ENCODE assay signal across 8 cellular contexts in the genomic region with DNA sequence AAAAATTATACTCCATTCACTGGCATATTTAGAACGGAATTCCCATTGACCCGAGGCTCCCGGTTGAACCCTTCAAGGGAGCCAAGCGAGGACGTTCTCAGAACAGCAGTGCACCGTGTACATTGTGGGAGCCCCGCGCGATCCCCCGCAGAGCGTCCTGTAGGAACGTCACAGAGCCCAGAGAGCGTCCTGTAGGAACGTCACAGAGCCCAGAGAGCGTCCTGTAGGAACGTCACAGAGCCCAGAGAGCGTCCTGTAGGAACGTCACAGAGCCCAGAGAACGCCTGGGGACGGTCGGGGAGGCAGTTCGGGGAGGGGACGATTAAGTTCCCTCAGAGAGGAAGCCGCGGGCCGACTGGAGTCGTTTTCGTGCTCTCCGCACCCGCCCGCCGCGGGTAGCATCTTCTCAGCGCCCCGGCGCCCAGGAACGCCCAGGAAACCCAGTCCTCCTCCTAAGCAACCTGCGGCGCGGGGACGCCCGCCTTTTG. TPM values are rescaled to one million over a fixed set of nuclear protein-coding genes. Genes with fewer than 3 reads are reported as not detected.
DNase-seq lines count a peak whose midpoint lies in the region; ATAC-seq and TF ChIP-seq lines count a peak whose summit lies in the region.

No MANE protein-coding gene starts in this region.

- 0 to 1% (median 1%) methylated on average over 42 of the region's 42 CpGs for WGBS in ovary, 3 donors

- TF ChIP-seq EP300 in ovary (IDR thresholded peaks at IDR 0.05), result peak; percentile 46

- H3K4me1 ChIP-seq in BLaER1 treated with 17β-estradiol and CSF1 and Interleukin-3, amounts not matched to agents 10 nM and 100 nM, result peaks cover 18 to 40% (median 33%) of the 10 kb centered on the region in 10 experiments
- H3K4me1 ChIP-seq in OCI-LY3 (ENCODE audit: low read length) (peaks cover 17% of the 10 kb centered on the region), ovary (ENCODE audit: insufficient read depth) (no peaks in the 10 kb centered on the region)

- peaks cover 45% of the 10 kb centered on the region for H3K4me1 Mint-ChIP-seq in activated naive CD4-positive, alpha-beta T cell treated with anti-CD3 and anti-CD28 coated beads, Interleukin-2, amount 10 ng/mL, durations not matched to agents 7 days and 5 days

- H3K27ac ChIP-seq in BLaER1 treated with 17β-estradiol and CSF1 and Interleukin-3, amounts not matched to agents 10 nM and 100 nM, result peak overlapping the region; percentile 74 to 98 (median 95)
- H3K27ac ChIP-seq in OCI-LY3 (ENCODE audit: low read length), result peak overlapping the region; percentile 90
- peak overlapping the region; percentile 96 to 98 for H3K27ac ChIP-seq in ovary

- TF ChIP-seq CTCF in OCI-LY3 (IDR thresholded peaks at IDR 0.05; ENCODE audit: low read depth, low read length) (no peak), ovary (IDR thresholded peaks at IDR 0.05) (peak in 1 of 3 donors; percentile 11)

- H3K27me3 Mint-ChIP-seq in activated naive CD4-positive, alpha-beta T cell treated with anti-CD3 and anti-CD28 coated beads, Interleukin-2, amount 10 ng/mL, durations not matched to agents 7 days and 5 days, result peaks cover 10% of the 10 kb centered on the region

- intact Hi-C loops in head of caudate nucleus (cut with DNase I), result loop anchor here (2.0 kb wide), 1 partner anchor 137 kb away; a partner anchor contains a TSS
- intact Hi-C loops in ovary (cut with DNase I), result loop anchor here in 2 of 4 donors (2.0 to 5.0 kb wide), 2 partner anchors 121 to 137 kb away; a partner anchor contains a TSS

- peaks cover 0 to 11% (median 4%) of the 10 kb centered on the region in 11 experiments; a peak in 8 of 22 replicates for H3K36me3 ChIP-seq in BLaER1 treated with 17β-estradiol and CSF1 and Interleukin-3, amounts not matched to agents 10 nM and 100 nM
- H3K36me3 ChIP-seq in OCI-LY3 (replicated peaks; ENCODE audit: low read depth, low read length) (peaks cover 11% of the 10 kb centered on the region), ovary (no peaks in the 10 kb centered on the region)

- TF ChIP-seq POLR2A in ovary (IDR thresholded peaks at IDR 0.05), result no peak

- H2AFZ ChIP-seq in OCI-LY3 (ENCODE audit: low read depth, low read length), result peak overlapping the region; percentile 96

- H3K9me3 Mint-ChIP-seq in activated naive CD4-positive, alpha-beta T cell treated with anti-CD3 and anti-CD28 coated beads, Interleukin-2, amount 10 ng/mL, durations not matched to agents 7 days and 5 days, result no peaks in the 10 kb centered on the region

- H3K79me2 ChIP-seq in OCI-LY3 (ENCODE audit: low read length), result peaks cover 45% of the 10 kb centered on the region

- peak overlapping the region; percentile 88 to 100 (median 95) for H3K4me3 ChIP-seq in BLaER1 treated with 17β-estradiol and CSF1 and Interleukin-3, amounts not matched to agents 10 nM and 100 nM
- H3K4me3 ChIP-seq in OCI-LY3 (ENCODE audit: low read length) (peak overlapping the region; percentile 93), ovary (peak overlapping the region; percentile 92)

- H3K9ac ChIP-seq in BLaER1 treated with 17β-estradiol and CSF1 and Interleukin-3, amounts not matched to agents 10 nM and 100 nM, result peak overlapping the region; percentile 94 to 99 (median 98)
- peak overlapping the region; percentile 91 for H3K9ac ChIP-seq in OCI-LY3 (ENCODE audit: low read length)

- peaks cover 15 to 44% (median 40%) of the 10 kb centered on the region in 11 experiments; a peak in 21 of 22 replicates for H4K20me1 ChIP-seq in BLaER1 treated with 17β-estradiol and CSF1 and Interleukin-3, amounts not matched to agents 10 nM and 100 nM
- peaks cover 25% of the 10 kb centered on the region for H4K20me1 ChIP-seq in OCI-LY3 (ENCODE audit: insufficient read depth, low read length)

- peak overlapping the region; percentile 73 to 97 (median 88) for H3K4me2 ChIP-seq in BLaER1 treated with 17β-estradiol and CSF1 and Interleukin-3, amounts not matched to agents 10 nM and 100 nM
- H3K4me2 ChIP-seq in OCI-LY3 (ENCODE audit: low read length), result peak overlapping the region; percentile 96

- peak; percentile 89 for DNase-seq in activated naive CD4-positive, alpha-beta T cell treated with anti-CD3 and anti-CD28 coated beads, Interleukin-2, amount 10 ng/mL, durations not matched to agents 7 days and 5 days
- peak in 40 of 42 donors; percentile 26 to 80 (median 62) for DNase-seq in head of caudate nucleus
- DNase-seq in ovary, result peak; percentile 52 to 80 (median 75)
- no peak for DNase-seq in NAMALWA (ENCODE audit: low spot score)

- H3K36me3 Mint-ChIP-seq in activated naive CD4-positive, alpha-beta T cell treated with anti-CD3 and anti-CD28 coated beads, Interleukin-2, amount 10 ng/mL, durations not matched to agents 7 days and 5 days, result peaks cover 8% of the 10 kb centered on the region

- CTCF ChIA-PET in activated naive CD4-positive, alpha-beta T cell treated with anti-CD3 and anti-CD28 coated beads, Interleukin-2, amount 10 ng/mL, durations not matched to agents 7 days and 5 days (lab: Charles Lee), result interaction anchor here (0.6 to 3.8 kb wide), 17 partner anchors 8 to 427 kb away, joined by 3 to 42 read pairs (median 4); a partner anchor contains a TSS

- H3K4me3 Mint-ChIP-seq in activated naive CD4-positive, alpha-beta T cell treated with anti-CD3 and anti-CD28 coated beads, Interleukin-2, amount 10 ng/mL, durations not matched to agents 7 days and 5 days, result peak overlapping the region; percentile 80

- no peaks in the 10 kb centered on the region for H3K9me3 ChIP-seq in BLaER1 treated with 17β-estradiol and CSF1 and Interleukin-3, amounts not matched to agents 10 nM and 100 nM (replicated peaks in 1 of 11)
- no peaks in the 10 kb centered on the region for H3K9me3 ChIP-seq in OCI-LY3 (ENCODE audit: insufficient read depth, low read length)
- H3K9me3 ChIP-seq in ovary, result no peaks in the 10 kb centered on the region

- H3K27me3 ChIP-seq in BLaER1 treated with 17β-estradiol and CSF1 and Interleukin-3, amounts not matched to agents 10 nM and 100 nM, result peaks cover 5 to 19% (median 16%) of the 10 kb centered on the region in 11 experiments; a peak in 20 of 22 replicates
- no peaks in the 10 kb centered on the region for H3K27me3 ChIP-seq in OCI-LY3 (ENCODE audit: low read depth, low read length)
- no peaks in the 10 kb centered on the region for H3K27me3 ChIP-seq in ovary

- peak overlapping the region; percentile 92 for H3K27ac Mint-ChIP-seq in activated naive CD4-positive, alpha-beta T cell treated with anti-CD3 and anti-CD28 coated beads, Interleukin-2, amount 10 ng/mL, durations not matched to agents 7 days and 5 days

- ATAC-seq in GM18870 (IDR thresholded peaks at IDR 0.05; ENCODE audit: unreplicated experiment) (peak; percentile 37), HG03103 (IDR thresholded peaks at IDR 0.05; ENCODE audit: low read depth, unreplicated experiment) (peak; percentile 34)

RNA-seq across cellular contexts. Expression of a gene that starts 0.5 kb away (rescaled TPM):
- total RNA-seq in ovary, result 100 to 1,000 TPM in 3 of 7 donors, 10 to 100 TPM in 4; 36.7 to 140 (median 51.2) TPM
- polyA plus RNA-seq in ovary, result 10 to 100 TPM; 44.4 to 91.0 TPM
